In the genomic region with DNA sequence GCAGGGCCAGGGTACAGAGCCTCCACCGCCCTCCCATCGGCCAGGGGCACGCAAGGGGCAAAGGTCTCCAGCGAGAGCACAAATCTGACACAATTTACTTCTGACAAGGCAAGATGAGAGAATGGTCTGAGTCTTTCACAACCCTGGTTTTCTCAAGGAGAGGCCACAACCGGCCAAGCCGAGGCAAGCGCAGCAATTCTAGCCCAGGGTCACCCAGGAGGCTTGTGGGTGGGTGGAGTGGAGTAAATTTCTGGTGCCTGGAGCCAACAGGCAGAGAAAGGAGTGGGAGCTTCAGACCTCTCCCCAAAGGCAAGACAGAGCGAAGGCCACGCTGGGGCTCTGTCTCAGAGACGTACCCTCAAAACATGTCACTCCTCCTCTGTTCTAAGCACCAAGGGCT, we compare ENCODE assay signal across 12 cellular contexts. TPM values are rescaled to one million over a fixed set of nuclear protein-coding genes. Genes with fewer than 3 reads are reported as not detected.
DNase-seq lines count a peak whose midpoint lies in the region; ATAC-seq and TF ChIP-seq lines count a peak whose summit lies in the region.
"Had no signal": no experiment of that assay in that cellular context is flagged by ENCODE, and none has a peak within 500 bp of the region (broad histone marks: within the 10 kb centered on the region; RNA-seq: fewer than 3 reads in every experiment).

No MANE protein-coding gene starts in this region.

- H3K4me3 ChIP-seq in H7 (ENCODE audit: insufficient read depth, low read depth, low read length), result no peak overlapping the region
- H3K4me3 ChIP-seq in spleen, result peak overlapping the region in 5 of 8 donors; percentile 21 to 60 (median 30)
- H3K4me3 ChIP-seq: sigmoid colon had no signal

- H3K4me1 ChIP-seq in spleen, result peaks cover 17 to 98% (median 67%) of the 10 kb centered on the region in 6 donors

- peaks cover 14% of the 10 kb centered on the region for H3K36me3 ChIP-seq in H7 (replicated peaks; ENCODE audit: control insufficient read depth, insufficient read depth, low read length)
- H3K36me3 ChIP-seq in spleen, result peaks cover 0 to 68% (median 37%) of the 10 kb centered on the region in 6 donors

- TF ChIP-seq CTCF in VCaP (conservative IDR thresholded peaks at IDR 0.05) (no peak), spleen (IDR thresholded peaks at IDR 0.05 in 8 of 11, conservative IDR thresholded peaks at IDR 0.05 in 3 of 11) (no peak)

- intact Hi-C loops in spleen (cut with DNase I; ENCODE audit: low total_unique reads), result no loop called here

- H3K27me3 ChIP-seq in H7 (ENCODE audit: control insufficient read depth, insufficient read depth, low read length) (no peaks in the 10 kb centered on the region), spleen (replicated peaks in 1 of 7) (no peaks in the 10 kb centered on the region)

- DNase-seq in H7 (peak; percentile 39), epithelial cell of prostate (ENCODE audit: low read depth, low spot score) (no peak), spleen (peak; percentile 71), germinal center (ENCODE audit: low spot score) (no peak)
- DNase-seq: anterior cingulate cortex, NCI-H524 treated with DMSO at 0.1 percent for 48 hours, sigmoid colon had no signal

- H3K27ac ChIP-seq in VCaP, result peak overlapping the region; percentile 72
- H3K27ac ChIP-seq in epithelial cell of prostate, result peak overlapping the region; percentile 93
- H3K27ac ChIP-seq in spleen, result peak overlapping the region in 6 of 8 donors; percentile 12 to 86 (median 78)
- H3K27ac ChIP-seq: sigmoid colon had no signal

- 76 to 85% (median 80%) methylated on average over 7 to 10 of the region's 10 CpGs for WGBS in spleen, 5 donors

- ATAC-seq in GM21360 (IDR thresholded peaks at IDR 0.05; ENCODE audit: unreplicated experiment) (no peak), HG03039 (IDR thresholded peaks at IDR 0.05; ENCODE audit: unreplicated experiment) (no peak)

- no peak for TF ChIP-seq POLR2A in spleen (IDR thresholded peaks at IDR 0.05)

- H3K9me3 ChIP-seq in spleen, result no peaks in the 10 kb centered on the region
- H3K9me3 ChIP-seq: sigmoid colon had no signal

RNA-seq across cellular contexts. Expression of gene LARGE2, which starts 9.3 kb away (rescaled TPM):
- 36.6 and 38.6 TPM in 2 replicates for total RNA-seq in H7 (2014; rRNA removed; shearing (Covaris generic))
- 1 to 10 TPM; 2.5 to 8.4 (median 6.1) TPM for total RNA-seq in spleen
- 10 to 100 TPM in 2 of 3 donors, 1 to 10 TPM in 1; 4.7 to 18.8 (median 16.4) TPM for polyA plus RNA-seq in spleen
- total RNA-seq: sigmoid colon, subcutaneous adipose tissue had no signal

RNA-seq across cellular contexts. Expression of gene PEX16, which starts 14.1 kb away (rescaled TPM):
- 39.9 and 43.7 TPM in 2 replicates for total RNA-seq in H7 (2014; rRNA removed; shearing (Covaris generic))
- total RNA-seq in spleen, result 10 to 100 TPM; 29.2 to 36.7 (median 33.7) TPM
- polyA plus RNA-seq in spleen, result 10 to 100 TPM; 41.6 to 50.1 (median 46.1) TPM

RNA-seq across cellular contexts. Expression of gene FREY1, which starts 24.7 kb away (rescaled TPM):
- total RNA-seq in H7 (2014; rRNA removed; shearing (Covaris generic)), result 0.35 and 2.3 TPM in 2 replicates
- 1 to 10 TPM in 4 of 7 donors, under 1 TPM in 1, not detected in 2; 0.57 to 2.0 (median 1.2) TPM for total RNA-seq in spleen
- under 1 TPM; 0.13 to 0.32 (median 0.27) TPM for polyA plus RNA-seq in spleen
- total RNA-seq: kidney epithelial cell had no signal

RNA-seq across cellular contexts. Expression of gene MAPK8IP1, which starts 46.3 kb away (rescaled TPM):
- 10.4 and 15.3 TPM in 2 replicates for total RNA-seq in H7 (2014; rRNA removed; shearing (Covaris generic))
- 1 to 10 TPM; 1.7 to 6.0 (median 3.4) TPM for total RNA-seq in spleen
- polyA plus RNA-seq in spleen, result 1 to 10 TPM in 2 of 3 donors, under 1 TPM in 1; 0.80 to 2.2 (median 1.3) TPM

Comparison
In these comparisons a context has a peak if more than half of its experiments do, and no peak if none do; other contexts are left out.
1. DNase-seq: peak in H7 (single experiment) and spleen (single experiment); none in epithelial cell of prostate (single experiment) and germinal center (single experiment).
2. Peak in every context shown above with its lines, with median percentiles within 50 percentile points of each other: H3K27ac ChIP-seq.